8 cellular contexts compared by ENCODE assay signal in genomic region chr9:128249914-128250838, GRCh38. TPM values are rescaled to one million over a fixed set of nuclear protein-coding genes. Genes with fewer than 3 reads are reported as not detected.
A peak's percentile ranks its signal among the peaks of the same experiment; 100 is the strongest.
DNase-seq lines count a peak whose midpoint lies in the region; ATAC-seq and TF ChIP-seq lines count a peak whose summit lies in the region.

No MANE protein-coding gene starts in this region.

- H3K4me3 Mint-ChIP-seq in WTC11: peak overlapping the region; percentile 85

- ATAC-seq in GM21423 (IDR thresholded peaks at IDR 0.05; ENCODE audit: unreplicated experiment): peak; percentile 88
- peak; percentile 42 for ATAC-seq in IMR-90 (ENCODE audit: low read depth)
- ATAC-seq in WTC11: peak; percentile 91

- no peak overlapping the region; the same call in 1 of the 2 replicates for H2AK5ac ChIP-seq in IMR-90 (ENCODE audit: low read depth, low read length)

- H3K56ac ChIP-seq in IMR-90 (ENCODE audit: extremely low read depth, insufficient read depth, low read length): no peak overlapping the region

- no peak overlapping the region for H3K18ac ChIP-seq in IMR-90 (ENCODE audit: low read depth, low read length)

- H4K5ac ChIP-seq in IMR-90 (ENCODE audit: low read depth, low read length): no peak overlapping the region

- CTCF ChIA-PET in IMR-90 (lab: Yijun Ruan, JAX) (no interaction called here), WTC11 (lab: Charles Lee) (interaction anchor here (0.5 to 1.9 kb wide), 26 partner anchors 9 to 189 kb away, joined by 3 to 23 read pairs (median 4); partner anchors contain the start of genes CERCAM, CIZ1, GOLGA2 and SWI5)

- H3K79me1 ChIP-seq in IMR-90 (ENCODE audit: low read depth in 1 of 2, low read length in 2 of 2): peaks cover 0 to 6% of the 10 kb centered on the region in 2 experiments; a peak in 2 of 4 replicates

- peaks cover 12% of the 10 kb centered on the region for H3K9me1 ChIP-seq in IMR-90 (ENCODE audit: insufficient read depth, low read length)

- no peaks in the 10 kb centered on the region for H3K27me3 ChIP-seq in IMR-90 (ENCODE audit: control insufficient read depth, insufficient read depth, low read length)
- no peaks in the 10 kb centered on the region; the same call in 1 of the 2 replicates for H3K27me3 ChIP-seq in iPS-20b (ENCODE audit: insufficient read depth, low read length)

- TF ChIP-seq RAD21 in IMR-90 (IDR thresholded peaks at IDR 0.05; ENCODE audit: low read length): no peak

- intact Hi-C loops in IMR-90 (cut with micrococcal nuclease): no loop called here

- no TSS peak for BruUV-seq in IMR-90 (replicated peaks; lab: Mats Ljungman, UMichigan)

- no peak overlapping the region for H4K91ac ChIP-seq in IMR-90 (ENCODE audit: insufficient read depth, low read depth, low read length)

- TF ChIP-seq CTCF in IMR-90 (conservative IDR thresholded peaks at IDR 0.05; ENCODE audit: low read depth, low read length) (no peak), WTC11 (IDR thresholded peaks at IDR 0.05) (no peak)

- peaks cover 41% of the 10 kb centered on the region for H3K4me1 Mint-ChIP-seq in WTC11

- H3K27ac Mint-ChIP-seq in WTC11: peak overlapping the region; percentile 83

- POLR2A ChIA-PET in IMR-90 (lab: Charles Lee; ENCODE audit: unreplicated experiment): no interaction called here
- POLR2A ChIA-PET in WTC11 (lab: Charles Lee): interaction anchor here (0.8 to 2.0 kb wide), 5 partner anchors 9 to 121 kb away, joined by 3 to 9 read pairs (median 4); partner anchors contain the start of genes GOLGA2, SWI5 and URM1

- WGBS in IMR-90 (ENCODE audit: extremely low coverage in 2 of 2, insufficient read length in 1 of 2), 2 experiments: 62% methylated on average over 28 of the region's 81 CpGs; no CpG with 5 or more reads in 1 of the 2 experiments

- H3K9ac ChIP-seq in IMR-90 (ENCODE audit: low read depth, low read length) (no peak overlapping the region), iPS-20b (ENCODE audit: low read depth, low read length) (peak overlapping the region; percentile 76; the same call in 1 of the 2 replicates)

- in situ Hi-C loops in IMR-90 (cut with MboI; ENCODE audit: low sequenced_read_pairs): no loop called here
- in situ Hi-C loops in T47D (cut with HindIII; ENCODE audit: low pct_unique_long_range_greater_than_20kb, low sequenced_read_pairs): no loop called here

- peaks cover 4% of the 10 kb centered on the region for H3K36me3 Mint-ChIP-seq in WTC11

- H3K36me3 ChIP-seq in IMR-90 (ENCODE audit: control insufficient read depth, insufficient read depth, low read length) (peaks cover 3% of the 10 kb centered on the region), iPS-20b (ENCODE audit: insufficient read depth, low read depth, low read length) (peaks cover 9% of the 10 kb centered on the region; the same call in 1 of the 2 replicates)

- no peak overlapping the region for H3K4ac ChIP-seq in IMR-90 (ENCODE audit: low read depth, low read length)

- H3K4me2 ChIP-seq in IMR-90 (ENCODE audit: low read depth, low read length): no peak overlapping the region

- no peaks in the 10 kb centered on the region for H3K9me3 Mint-ChIP-seq in WTC11

- H3K4me1 ChIP-seq in IMR-90 (ENCODE audit: control insufficient read depth, insufficient read depth, low read length) (peaks cover 11% of the 10 kb centered on the region), iPS-20b (ENCODE audit: insufficient read depth, low read length) (peaks cover 8% of the 10 kb centered on the region)

- H3K9me3 ChIP-seq in IMR-90 (ENCODE audit: control insufficient read depth, insufficient read depth, low read length): no peaks in the 10 kb centered on the region
- H3K9me3 ChIP-seq in iPS-20b (ENCODE audit: insufficient read depth, low read depth, low read length): no peaks in the 10 kb centered on the region

- H3K4me3 ChIP-seq in IMR-90 (ENCODE audit: insufficient read depth, low read depth, low read length) (no peak overlapping the region), iPS-20b (ENCODE audit: low read length) (peak overlapping the region; percentile 75; the same call in 1 of the 2 replicates)

- dilution Hi-C loops in IMR-90 (cut with HindIII; ENCODE audit: low sequenced_read_pairs, unreplicated experiment): no loop called here

- H3K27ac ChIP-seq in IMR-90 (ENCODE audit: insufficient read depth, low read length): no peak overlapping the region
- H3K27ac ChIP-seq in iPS-20b (ENCODE audit: low read length): no peak overlapping the region

- peaks cover 9% of the 10 kb centered on the region for H3K27me3 Mint-ChIP-seq in WTC11 (ENCODE audit: low read depth)

- DNase-seq in D341Med (ENCODE audit: low spot score) (peak; percentile 72), IMR-90 (peak; percentile 33), WTC11 (ENCODE audit: low spot score) (peak; percentile 98), T47D (ENCODE audit: low read depth in 1 of 2, low spot score in 1 of 2) (peak; percentile 97 to 98), pons (ENCODE audit: low spot score) (no peak)
- DNase-seq in stimulated activated CD4-positive, alpha-beta T cell treated with anti-CD3 and anti-CD28 coated beads, Interleukin-1b, Interleukin-23, amount 100 ng/mL, for 1 hour (ENCODE audit: low read depth in 2 of 2): peak; percentile 97 to 100

- peak overlapping the region; percentile 14 for H2AFZ ChIP-seq in IMR-90 (replicated peaks; ENCODE audit: low read length, poor library complexity)

- no peak overlapping the region for H3K23ac ChIP-seq in IMR-90 (ENCODE audit: low read depth, low read length)

- H3K14ac ChIP-seq in IMR-90 (replicated peaks; ENCODE audit: low read depth, low read length): no peak overlapping the region

- H2BK15ac ChIP-seq in IMR-90 (ENCODE audit: low read depth, low read length): no peak overlapping the region

- H4K20me1 ChIP-seq in IMR-90 (ENCODE audit: insufficient read depth, low read length): peaks cover 11% of the 10 kb centered on the region

- TF ChIP-seq POLR2A in IMR-90 (IDR thresholded peaks at IDR 0.05; ENCODE audit: low read depth, low read length): no peak

- H2BK5ac ChIP-seq in IMR-90 (ENCODE audit: low read depth, low read length, poor library complexity, severe bottlenecking): no peak overlapping the region

- H4K8ac ChIP-seq in IMR-90 (ENCODE audit: low read depth in 2 of 2, low read length in 2 of 2): no peak overlapping the region

- no peak overlapping the region for H2BK120ac ChIP-seq in IMR-90 (ENCODE audit: low read depth, low read length)

- H2BK20ac ChIP-seq in IMR-90 (ENCODE audit: low read depth, low read length): no peak overlapping the region

- H2AK9ac ChIP-seq in IMR-90 (replicated peaks; ENCODE audit: low read depth, low read length, poor library complexity): peak overlapping the region; percentile 5

TF ChIP-seq in IMR-90, 13 proteins besides CTCF, POLR2A, EP300 and RAD21 (continues in another document):
- TF ChIP-seq MXI1 (IDR thresholded peaks at IDR 0.05; ENCODE audit: borderline replicate concordance, low read depth, low read length): no peak
- TF ChIP-seq USF2 (IDR thresholded peaks at IDR 0.05; ENCODE audit: low read depth, low read length): no peak
- no peak for TF ChIP-seq CEBPB (IDR thresholded peaks at IDR 0.05; ENCODE audit: low read depth, low read length)
- TF ChIP-seq CHD1 (IDR thresholded peaks at IDR 0.05; ENCODE audit: low read depth, low read length): no peak
- TF ChIP-seq MAZ (IDR thresholded peaks at IDR 0.05; ENCODE audit: borderline replicate concordance, low read depth, low read length): no peak
- TF ChIP-seq MAFK (IDR thresholded peaks at IDR 0.05; ENCODE audit: low read depth, low read length): no peak

TF ChIP-seq in WTC11, 78 proteins besides CTCF, POLR2A, EP300 and RAD21 (continues in another document):
- TF ChIP-seq SP1 (CRISPR knock-in tag; conservative IDR thresholded peaks at IDR 0.05): peak; percentile 75
- TF ChIP-seq ATF1 (CRISPR knock-in tag; IDR thresholded peaks at IDR 0.05): no peak
- peak; percentile 64; the same call in 1 of the 2 replicates for TF ChIP-seq ZNF423 (CRISPR knock-in tag; IDR thresholded peaks at IDR 0.05)
- peak; percentile 44; the same call in 1 of the 2 replicates for TF ChIP-seq SMAD3 (CRISPR knock-in tag; IDR thresholded peaks at IDR 0.05; ENCODE audit: borderline replicate concordance)
- TF ChIP-seq GRHL2 (CRISPR knock-in tag; IDR thresholded peaks at IDR 0.05; ENCODE audit: insufficient replicate concordance, severe bottlenecking): no peak
- peak; percentile 31; the same call in 1 of the 2 replicates for TF ChIP-seq FOXP4 (CRISPR knock-in tag; IDR thresholded peaks at IDR 0.05)

RNA-seq across cellular contexts. Expression of gene GOLGA2, which starts 25.6 kb away (rescaled TPM):
- total RNA-seq in IMR-90 (2012; rRNA removed): 118 TPM in 2 replicates
- 124 and 146 TPM in 2 replicates for polyA plus RNA-seq in IMR-90 (2012; rRNA removed)
- polyA plus RNA-seq in IMR-90 (2012; cell fraction: cytosol; rRNA removed): 69.6 and 69.8 TPM in 2 replicates
- 168 and 324 TPM in 2 replicates for polyA plus RNA-seq in IMR-90 (2012; cell fraction: nucleus; rRNA removed; ENCODE audit: low replicate concordance)
- total RNA-seq in WTC11 (2021): 54.7 to 66.3 TPM (median 58.8 TPM) in 3 replicates

RNA-seq across cellular contexts. Expression of gene SWI5, which starts 25.9 kb away (rescaled TPM):
- total RNA-seq in IMR-90 (2012; rRNA removed) (37.5 and 38.9 TPM in 2 replicates), WTC11 (2021) (26.2 to 32.0 TPM (median 31.7 TPM) in 3 replicates)
- 93.5 and 99.7 TPM in 2 replicates for polyA plus RNA-seq in IMR-90 (2012; rRNA removed)
- polyA plus RNA-seq in IMR-90 (2012; cell fraction: cytosol; rRNA removed): 67.9 and 73.4 TPM in 2 replicates
- polyA plus RNA-seq in IMR-90 (2012; cell fraction: nucleus; rRNA removed; ENCODE audit: low replicate concordance): 21.7 and 25.2 TPM in 2 replicates

RNA-seq across cellular contexts. Expression of gene DNM1, which starts 47.0 kb away (rescaled TPM):
- total RNA-seq in IMR-90 (2012; rRNA removed) (11.4 and 13.6 TPM in 2 replicates), WTC11 (2021) (79.0 to 105 TPM (median 92.4 TPM) in 3 replicates)
- 17.7 and 19.3 TPM in 2 replicates for polyA plus RNA-seq in IMR-90 (2012; rRNA removed)
- polyA plus RNA-seq in IMR-90 (2012; cell fraction: cytosol; rRNA removed): 7.8 and 11.0 TPM in 2 replicates
- polyA plus RNA-seq in IMR-90 (2012; cell fraction: nucleus; rRNA removed; ENCODE audit: low replicate concordance): 110 and 165 TPM in 2 replicates

RNA-seq across cellular contexts. Expression of gene CIZ1, which starts 58.8 kb away (rescaled TPM):
- total RNA-seq in IMR-90 (2012; rRNA removed) (13.8 and 20.6 TPM in 2 replicates), WTC11 (2021) (86.1 to 90.6 TPM (median 90.2 TPM) in 3 replicates)
- polyA plus RNA-seq in IMR-90 (2012; rRNA removed): 51.9 and 54.4 TPM in 2 replicates
- 31.3 and 33.3 TPM in 2 replicates for polyA plus RNA-seq in IMR-90 (2012; cell fraction: cytosol; rRNA removed)
- 104 and 121 TPM in 2 replicates for polyA plus RNA-seq in IMR-90 (2012; cell fraction: nucleus; rRNA removed; ENCODE audit: low replicate concordance)
